12 cellular contexts compared by ENCODE assay signal in genomic region chr16:4659363-4660353, GRCh38. TPM values are rescaled to one million over a fixed set of nuclear protein-coding genes. Genes with fewer than 3 reads are reported as not detected.
A peak's percentile ranks its signal among the peaks of the same experiment; 100 is the strongest.
DNase-seq lines count a peak whose midpoint lies in the region; ATAC-seq, FAIRE-seq and TF ChIP-seq lines count a peak whose summit lies in the region.
"Had no signal": no experiment of that assay in that cellular context is flagged by ENCODE, and none has a peak within 500 bp of the region (broad histone marks: within the 10 kb centered on the region; RNA-seq: fewer than 3 reads in every experiment).

No MANE protein-coding gene starts in this region.

- peak overlapping the region; percentile 68 for H3K27ac ChIP-seq in HepG2 (ENCODE audit: extremely low read length, insufficient read depth, low read length)
- H3K27ac ChIP-seq in right lobe of liver = no peak overlapping the region
- no peak overlapping the region for H3K27ac ChIP-seq in astrocyte (ENCODE audit: low read depth, low read length)
- H3K27ac ChIP-seq in mesodermal cell (ENCODE audit: low read depth, low read length, severe bottlenecking) = peak overlapping the region; percentile 29
- no peak overlapping the region for H3K27ac ChIP-seq in vagina
- H3K27ac ChIP-seq: ovary, thoracic aorta had no signal

- peaks cover 2% of the 10 kb centered on the region for H3K79me2 ChIP-seq in HepG2 (ENCODE audit: insufficient read depth, low read length)
- peaks cover 32% of the 10 kb centered on the region for H3K79me2 ChIP-seq in astrocyte (ENCODE audit: insufficient read depth, low read length)

- POLR2A ChIA-PET in HepG2 (lab: Yijun Ruan, JAX) = interaction anchor here (1.0 to 1.3 kb wide), 2 partner anchors 35 to 184 kb away, joined by 3 read pairs; partner anchors contain the start of gene HMOX2

- no peak for TF ChIP-seq RAD21 in HepG2 (CRISPR knock-in tag; IDR thresholded peaks at IDR 0.05)

- peaks cover 13% of the 10 kb centered on the region for H3K36me3 Mint-ChIP-seq in astrocyte (ENCODE audit: low read depth, unreplicated experiment)
- peaks cover 55 to 71% of the 10 kb centered on the region in 2 donors for H3K36me3 Mint-ChIP-seq in CD14-positive monocyte

- H3K36me3 ChIP-seq in HepG2 (replicated peaks in 1 of 2; ENCODE audit: control insufficient read depth in 1 of 2, insufficient read depth in 2 of 2, low read length in 2 of 2) = peaks cover 26 to 31% of the 10 kb centered on the region in 2 experiments; a peak in 4 of 5 replicates
- peaks cover 0 to 21% (median 7%) of the 10 kb centered on the region in 4 donors for H3K36me3 ChIP-seq in right lobe of liver
- peaks cover 2% of the 10 kb centered on the region for H3K36me3 ChIP-seq in astrocyte (ENCODE audit: insufficient read depth, low read length)
- peaks cover 64% of the 10 kb centered on the region for H3K36me3 ChIP-seq in mesodermal cell (ENCODE audit: control insufficient read depth, insufficient read depth, low read length)
- H3K36me3 ChIP-seq in vagina = peaks cover 0 to 15% of the 10 kb centered on the region in 2 donors
- H3K36me3 ChIP-seq: ovary had no signal

- H3K9ac ChIP-seq in HepG2 (ENCODE audit: insufficient read depth, low read depth, low read length) = no peak overlapping the region
- H3K9ac ChIP-seq in astrocyte (ENCODE audit: low read length) = peak overlapping the region; percentile 5

- H3K27me3 ChIP-seq in HepG2 (ENCODE audit: control insufficient read depth in 1 of 2, insufficient read depth in 2 of 2, low read length in 2 of 2) (no peaks in the 10 kb centered on the region), right lobe of liver (no peaks in the 10 kb centered on the region), astrocyte (ENCODE audit: insufficient read depth, low read length) (no peaks in the 10 kb centered on the region), vagina (no peaks in the 10 kb centered on the region)
- H3K27me3 ChIP-seq: ovary had no signal

- in situ Hi-C loops in HepG2 (cut with HindIII; ENCODE audit: extremely low pct_ligation_motif_present, low pct_unique_long_range_greater_than_20kb) = loop anchor here (5.0 kb wide), 1 partner anchor 42 kb away; no protein-coding TSS in a partner anchor

- H3K27ac Mint-ChIP-seq in astrocyte (ENCODE audit: unreplicated experiment) (no peak overlapping the region), CD14-positive monocyte (no peak overlapping the region)

- 95% methylated on average over 23 of the region's 29 CpGs for WGBS in HepG2 (ENCODE audit: low lambda C conversion rate)
- 92% methylated on average over 2 of the region's 29 CpGs for WGBS in right lobe of liver (ENCODE audit: insufficient coverage, low coverage, low lambda C conversion rate, missing lambda C conversion rate)
- 95 to 96% methylated on average over 25 to 28 of the region's 29 CpGs for WGBS in mesodermal cell (ENCODE audit: insufficient coverage in 2 of 2), 2 experiments

- H3K27me3 Mint-ChIP-seq in astrocyte (ENCODE audit: low read depth, unreplicated experiment) (no peaks in the 10 kb centered on the region), CD14-positive monocyte (ENCODE audit: low read depth in 3 of 3) (peaks cover 0 to 2% (median 0%) of the 10 kb centered on the region in 3 donors)

- H3K9me3 ChIP-seq in HepG2 (ENCODE audit: low read length) = no peaks in the 10 kb centered on the region
- no peaks in the 10 kb centered on the region for H3K9me3 ChIP-seq in right lobe of liver
- no peaks in the 10 kb centered on the region for H3K9me3 ChIP-seq in astrocyte (ENCODE audit: insufficient read depth, low read depth, low read length)
- no peaks in the 10 kb centered on the region for H3K9me3 ChIP-seq in mesodermal cell (ENCODE audit: control insufficient read depth, low read length)
- H3K9me3 ChIP-seq in vagina = no peaks in the 10 kb centered on the region
- H3K9me3 ChIP-seq: ovary, thoracic aorta had no signal

- H3K4me3 Mint-ChIP-seq in astrocyte (ENCODE audit: unreplicated experiment) (no peak overlapping the region), CD14-positive monocyte (no peak overlapping the region)

- TF ChIP-seq POLR2A in HepG2 (IDR thresholded peaks at IDR 0.05; ENCODE audit: insufficient read depth in 1 of 2, low read depth in 2 of 2, low read length in 2 of 2) (no peak), right lobe of liver (IDR thresholded peaks at IDR 0.05) (no peak), vagina (IDR thresholded peaks at IDR 0.05) (no peak)

- CTCF ChIA-PET in HepG2 (lab: Yijun Ruan, JAX; ENCODE audit: low intra/inter-chr PET ratio, low total read pairs) = no interaction called here

- TF ChIP-seq EP300 in HepG2 (IDR thresholded peaks at IDR 0.05; ENCODE audit: low read depth in 2 of 2, low read length in 2 of 2) (no peak), HepG2 (CRISPR knock-in tag; IDR thresholded peaks at IDR 0.05; ENCODE audit: borderline replicate concordance) (no peak)

- TSS peak; percentile 15 for BruUV-seq in HepG2 (replicated peaks; lab: Mats Ljungman, UMichigan)

- no peak overlapping the region for H2AFZ ChIP-seq in HepG2 (ENCODE audit: low read length)
- no peak overlapping the region for H2AFZ ChIP-seq in astrocyte (ENCODE audit: low read depth, low read length)

- ATAC-seq in HepG2 (no peak), right lobe of liver (no peak), GM19328 (IDR thresholded peaks at IDR 0.05; ENCODE audit: unreplicated experiment) (no peak)

- H3K4me3 ChIP-seq in HepG2 (replicated peaks in 1 of 3; ENCODE audit: insufficient read depth in 1 of 3, low read depth in 2 of 3, low read length in 3 of 3) (no peak overlapping the region), right lobe of liver (no peak overlapping the region), astrocyte (ENCODE audit: insufficient read depth, low read depth, low read length) (no peak overlapping the region), mesodermal cell (ENCODE audit: extremely low read depth, insufficient read depth, low read length, poor library complexity, severe bottlenecking) (no peak overlapping the region), vagina (no peak overlapping the region)
- H3K4me3 ChIP-seq: ovary, thoracic aorta had no signal

- intact Hi-C loops in HepG2 (cut with micrococcal nuclease; ENCODE audit: unreplicated experiment) (no loop called here), right lobe of liver (cut with DNase I) (no loop called here), vagina (cut with DNase I) (no loop called here), CD14-positive monocyte (cut with micrococcal nuclease) (loop anchor here (5.0 kb wide), 1 partner anchor 32 kb away; no protein-coding TSS in a partner anchor)

- H3K4me1 ChIP-seq in HepG2 (ENCODE audit: insufficient read depth, low read length) (peaks cover 69% of the 10 kb centered on the region), right lobe of liver (peaks cover 0 to 32% (median 20%) of the 10 kb centered on the region in 4 donors), astrocyte (ENCODE audit: insufficient read depth, low read length) (peaks cover 33% of the 10 kb centered on the region), mesodermal cell (ENCODE audit: control insufficient read depth, insufficient read depth, low read length, poor library complexity, severe bottlenecking) (no peaks in the 10 kb centered on the region), vagina (peaks cover 27% of the 10 kb centered on the region)

- H4K20me1 ChIP-seq in HepG2 (ENCODE audit: insufficient read depth, low read length) = no peaks in the 10 kb centered on the region
- peaks cover 72% of the 10 kb centered on the region for H4K20me1 ChIP-seq in astrocyte (ENCODE audit: insufficient read depth, low read length)

- DNase-seq in HepG2 (ENCODE audit: low spot score) (no peak), right lobe of liver (no peak), astrocyte (ENCODE audit: low read depth) (no peak), globus pallidus (ENCODE audit: low spot score) (no peak), vagina (ENCODE audit: extremely low spot score in 2 of 2) (no peak), CD14-positive monocyte (ENCODE audit: low spot score) (no peak)
- DNase-seq: RPMI8226, T1000 had no signal

- TF ChIP-seq CTCF in HepG2 (CRISPR knock-in tag; IDR thresholded peaks at IDR 0.05) (no peak), right lobe of liver (IDR thresholded peaks at IDR 0.05) (no peak), astrocyte (IDR thresholded peaks at IDR 0.05; ENCODE audit: insufficient read depth, low read depth, low read length) (no peak), vagina (IDR thresholded peaks at IDR 0.05) (no peak), CD14-positive monocyte (IDR thresholded peaks at IDR 0.05) (no peak)

- no peaks in the 10 kb centered on the region for H3K9me3 Mint-ChIP-seq in astrocyte (ENCODE audit: unreplicated experiment)
- no peaks in the 10 kb centered on the region for H3K9me3 Mint-ChIP-seq in CD14-positive monocyte

- no peak for FAIRE-seq in HepG2 (lab: Jason Lieb, UNC)
- no peak for FAIRE-seq in astrocyte (lab: Jason Lieb, UNC)

- H3K4me2 ChIP-seq in HepG2 (ENCODE audit: low read depth, low read length) (peak overlapping the region; percentile 10; the same call in 1 of the 2 replicates), astrocyte (ENCODE audit: low read length) (peak overlapping the region; percentile 55)

- H3K4me1 Mint-ChIP-seq in astrocyte (ENCODE audit: low read depth, unreplicated experiment) = peaks cover 18% of the 10 kb centered on the region
- H3K4me1 Mint-ChIP-seq in CD14-positive monocyte = peaks cover 40% of the 10 kb centered on the region

RNA-seq across cellular contexts. Expression of gene NUDT16L1, which starts 33.7 kb away (rescaled TPM):
- 40.5 and 41.0 TPM in 2 replicates for total RNA-seq in HepG2 (2016; rRNA removed; fragmentation: Illumina TruSeq; extraction: Trizol)
- 10.3 and 11.1 TPM in 2 replicates for total RNA-seq in HepG2 (2016; cell fraction: cytosol; rRNA removed; fragmentation: Illumina TruSeq; extraction: Trizol; ENCODE audit: low read depth)
- 42.6 and 42.7 TPM in 2 replicates for total RNA-seq in HepG2 (2016; cell fraction: insoluble cytoplasmic fraction; rRNA removed; fragmentation: Illumina TruSeq; extraction: Trizol)
- total RNA-seq in HepG2 (2016; cell fraction: membrane; rRNA removed; fragmentation: Illumina TruSeq; extraction: Trizol) = 18.6 and 20.4 TPM in 2 replicates
- total RNA-seq in HepG2 (2016; cell fraction: nucleus; rRNA removed; fragmentation: Illumina TruSeq; extraction: Trizol) = 16.9 and 17.3 TPM in 2 replicates
- polyA plus RNA-seq in HepG2 (2011; rRNA removed) = 28.0 and 28.9 TPM in 2 replicates
- polyA plus RNA-seq in HepG2 (2011; cell fraction: cytosol; rRNA removed) = 27.9 and 47.5 TPM in 2 replicates
- 33.3 and 34.9 TPM in 2 replicates for polyA plus RNA-seq in HepG2 (2011; cell fraction: nucleus; rRNA removed)
- 17.6 and 17.9 TPM in 2 replicates for polyA plus RNA-seq in HepG2 (2012)
- polyA plus RNA-seq in HepG2 (2016; cell fraction: cytosol; fragmentation: Illumina TruSeq; extraction: Trizol; ENCODE audit: low read depth) = 13.1 and 13.9 TPM in 2 replicates
- 49.7 and 50.3 TPM in 2 replicates for polyA plus RNA-seq in HepG2 (2016; cell fraction: insoluble cytoplasmic fraction; fragmentation: Illumina TruSeq; extraction: Trizol; ENCODE audit: low read depth)
- polyA plus RNA-seq in HepG2 (2016; cell fraction: membrane; fragmentation: Illumina TruSeq; extraction: Trizol; ENCODE audit: low read depth) = 15.2 and 17.7 TPM in 2 replicates
- 32.3 and 35.4 TPM in 2 replicates for polyA plus RNA-seq in HepG2 (2016; cell fraction: nucleus; fragmentation: Illumina TruSeq; extraction: Trizol; ENCODE audit: insufficient read depth, low read depth)
- polyA minus RNA-seq in HepG2 (2011; rRNA and poly(A)+ RNA removed; ENCODE audit: low replicate concordance) = 14.3 and 41.1 TPM in 2 replicates
- polyA minus RNA-seq in HepG2 (2011; cell fraction: cytosol; rRNA and poly(A)+ RNA removed) = 8.9 and 10.9 TPM in 2 replicates
- polyA minus RNA-seq in HepG2 (2011; cell fraction: nucleus; rRNA and poly(A)+ RNA removed) = 10.6 and 11.6 TPM in 2 replicates
- total RNA-seq in right lobe of liver = 10 to 100 TPM; 17.8 to 36.3 (median 23.0) TPM
- 42.2 and 43.6 TPM in 2 replicates for total RNA-seq in astrocyte
- 28.0 TPM for polyA plus RNA-seq in mesodermal cell (2013, experiment 1 of 2)
- 23.2 TPM for polyA plus RNA-seq in mesodermal cell (2013, experiment 2 of 2)
- 28.5 TPM for total RNA-seq in vagina
- polyA plus RNA-seq in CD14-positive monocyte = 10 to 100 TPM; 41.1 to 62.7 TPM

RNA-seq across cellular contexts. Expression of gene MGRN1, which starts 35.0 kb away (rescaled TPM):
- total RNA-seq in HepG2 (2016; rRNA removed; fragmentation: Illumina TruSeq; extraction: Trizol) = 11.9 and 14.8 TPM in 2 replicates
- total RNA-seq in HepG2 (2016; cell fraction: cytosol; rRNA removed; fragmentation: Illumina TruSeq; extraction: Trizol; ENCODE audit: low read depth) = 6.7 and 12.0 TPM in 2 replicates
- 13.0 and 13.6 TPM in 2 replicates for total RNA-seq in HepG2 (2016; cell fraction: insoluble cytoplasmic fraction; rRNA removed; fragmentation: Illumina TruSeq; extraction: Trizol)
- 14.0 and 16.7 TPM in 2 replicates for total RNA-seq in HepG2 (2016; cell fraction: membrane; rRNA removed; fragmentation: Illumina TruSeq; extraction: Trizol)
- 17.0 and 22.2 TPM in 2 replicates for total RNA-seq in HepG2 (2016; cell fraction: nucleus; rRNA removed; fragmentation: Illumina TruSeq; extraction: Trizol)
- 11.6 and 12.6 TPM in 2 replicates for polyA plus RNA-seq in HepG2 (2011; rRNA removed)
- 4.9 and 6.2 TPM in 2 replicates for polyA plus RNA-seq in HepG2 (2011; cell fraction: cytosol; rRNA removed)
- 87.1 and 98.5 TPM in 2 replicates for polyA plus RNA-seq in HepG2 (2011; cell fraction: nucleus; rRNA removed)
- polyA plus RNA-seq in HepG2 (2012) = 31.8 and 31.9 TPM in 2 replicates
- polyA plus RNA-seq in HepG2 (2016; cell fraction: cytosol; fragmentation: Illumina TruSeq; extraction: Trizol; ENCODE audit: low read depth) = 3.9 and 4.3 TPM in 2 replicates
- 22.5 and 31.3 TPM in 2 replicates for polyA plus RNA-seq in HepG2 (2016; cell fraction: insoluble cytoplasmic fraction; fragmentation: Illumina TruSeq; extraction: Trizol; ENCODE audit: low read depth)
- polyA plus RNA-seq in HepG2 (2016; cell fraction: membrane; fragmentation: Illumina TruSeq; extraction: Trizol; ENCODE audit: low read depth) = 11.4 and 11.5 TPM in 2 replicates
- polyA plus RNA-seq in HepG2 (2016; cell fraction: nucleus; fragmentation: Illumina TruSeq; extraction: Trizol; ENCODE audit: insufficient read depth, low read depth) = 54.4 and 55.4 TPM in 2 replicates
- polyA minus RNA-seq in HepG2 (2011; rRNA and poly(A)+ RNA removed; ENCODE audit: low replicate concordance) = 12.5 and 23.7 TPM in 2 replicates
- 16.2 and 19.1 TPM in 2 replicates for polyA minus RNA-seq in HepG2 (2011; cell fraction: cytosol; rRNA and poly(A)+ RNA removed)
- polyA minus RNA-seq in HepG2 (2011; cell fraction: nucleus; rRNA and poly(A)+ RNA removed) = 26.4 and 28.5 TPM in 2 replicates
- 10 to 100 TPM; 42.5 to 67.3 (median 49.5) TPM for total RNA-seq in right lobe of liver
- 89.0 and 91.5 TPM in 2 replicates for total RNA-seq in astrocyte
- 43.6 TPM for polyA plus RNA-seq in mesodermal cell (2013, experiment 1 of 2)
- 34.5 TPM for polyA plus RNA-seq in mesodermal cell (2013, experiment 2 of 2)
- 40.8 TPM for total RNA-seq in vagina
- polyA plus RNA-seq in CD14-positive monocyte = 1 to 10 TPM; 3.7 to 4.7 TPM

RNA-seq across cellular contexts. Expression of gene UBALD1, which starts 45.0 kb away (rescaled TPM):
- total RNA-seq in HepG2 (2016; rRNA removed; fragmentation: Illumina TruSeq; extraction: Trizol) = 3.3 and 6.8 TPM in 2 replicates
- total RNA-seq in HepG2 (2016; cell fraction: cytosol; rRNA removed; fragmentation: Illumina TruSeq; extraction: Trizol; ENCODE audit: low read depth) = 4.8 and 5.6 TPM in 2 replicates
- 3.5 and 7.2 TPM in 2 replicates for total RNA-seq in HepG2 (2016; cell fraction: insoluble cytoplasmic fraction; rRNA removed; fragmentation: Illumina TruSeq; extraction: Trizol)
- total RNA-seq in HepG2 (2016; cell fraction: membrane; rRNA removed; fragmentation: Illumina TruSeq; extraction: Trizol) = 8.2 and 9.8 TPM in 2 replicates
- total RNA-seq in HepG2 (2016; cell fraction: nucleus; rRNA removed; fragmentation: Illumina TruSeq; extraction: Trizol) = 5.1 and 5.7 TPM in 2 replicates
- polyA plus RNA-seq in HepG2 (2011; rRNA removed) = 12.3 and 16.6 TPM in 2 replicates
- polyA plus RNA-seq in HepG2 (2011; cell fraction: cytosol; rRNA removed) = 4.3 and 9.4 TPM in 2 replicates
- 78.3 and 112 TPM in 2 replicates for polyA plus RNA-seq in HepG2 (2011; cell fraction: nucleus; rRNA removed)
- 16.2 and 21.4 TPM in 2 replicates for polyA plus RNA-seq in HepG2 (2012)
- polyA plus RNA-seq in HepG2 (2016; cell fraction: cytosol; fragmentation: Illumina TruSeq; extraction: Trizol; ENCODE audit: low read depth) = 15.8 and 19.4 TPM in 2 replicates
- polyA plus RNA-seq in HepG2 (2016; cell fraction: insoluble cytoplasmic fraction; fragmentation: Illumina TruSeq; extraction: Trizol; ENCODE audit: low read depth) = 11.4 and 12.9 TPM in 2 replicates
- polyA plus RNA-seq in HepG2 (2016; cell fraction: membrane; fragmentation: Illumina TruSeq; extraction: Trizol; ENCODE audit: low read depth) = 21.1 and 23.4 TPM in 2 replicates
- polyA plus RNA-seq in HepG2 (2016; cell fraction: nucleus; fragmentation: Illumina TruSeq; extraction: Trizol; ENCODE audit: insufficient read depth, low read depth) = 30.5 and 32.7 TPM in 2 replicates
- 9.9 and 17.0 TPM in 2 replicates for polyA minus RNA-seq in HepG2 (2011; rRNA and poly(A)+ RNA removed; ENCODE audit: low replicate concordance)
- 8.7 and 11.7 TPM in 2 replicates for polyA minus RNA-seq in HepG2 (2011; cell fraction: cytosol; rRNA and poly(A)+ RNA removed)
- 23.5 and 25.2 TPM in 2 replicates for polyA minus RNA-seq in HepG2 (2011; cell fraction: nucleus; rRNA and poly(A)+ RNA removed)
- total RNA-seq in right lobe of liver = 10 to 100 TPM in 4 of 6 experiments, 1 to 10 TPM in 2; 6.4 to 29.5 (median 17.2) TPM
- total RNA-seq in astrocyte = 49.8 and 53.0 TPM in 2 replicates
- 28.9 TPM for polyA plus RNA-seq in mesodermal cell (2013, experiment 1 of 2)
- 28.7 TPM for polyA plus RNA-seq in mesodermal cell (2013, experiment 2 of 2)
- 16.9 TPM for total RNA-seq in vagina
- 1 to 10 TPM; 2.2 to 2.8 TPM for polyA plus RNA-seq in CD14-positive monocyte

Comparison
In these comparisons a context has a peak if more than half of its experiments do, and no peak if none do; other contexts are left out.
1. H3K27ac ChIP-seq: peak in HepG2 (single experiment) and mesodermal cell (single experiment); none in right lobe of liver (0 of 3), astrocyte (single experiment) and vagina (single experiment).
2. intact Hi-C loops: an anchor here in CD14-positive monocyte (5.0 kb wide); none called in HepG2, right lobe of liver and vagina.